In genomic region chr11:3823762-3824506, GRCh38 we compare ENCODE assay signal across 12 cellular contexts. TPM values are rescaled to one million over a fixed set of nuclear protein-coding genes. Genes with fewer than 3 reads are reported as not detected.
A peak's percentile ranks its signal among the peaks of the same experiment; 100 is the strongest.
DNase-seq lines count a peak whose midpoint lies in the region; ATAC-seq and TF ChIP-seq lines count a peak whose summit lies in the region.
"Had no signal": no experiment of that assay in that cellular context is flagged by ENCODE, and none has a peak within 500 bp of the region (broad histone marks: within the 10 kb centered on the region; RNA-seq: fewer than 3 reads in every experiment).

No MANE protein-coding gene starts in this region.

- H3K4me3 ChIP-seq in osteoblast (ENCODE audit: insufficient read depth, low read length): no peak overlapping the region
- H3K4me3 ChIP-seq: lung, skin epidermis, testis had no signal

- in situ Hi-C loops in G401 (cut with HindIII; ENCODE audit: low sequenced_read_pairs): no loop called here

- peak overlapping the region; percentile 45 for H3K27ac Mint-ChIP-seq in T-helper 1 cell treated with Interleukin-12 subunit alpha and Interleukin-12 subunit beta and Interleukin-4 antibody, amounts not matched to agents 30 μg/mL and 1 μg/mL, for 36 hours
- H3K27ac Mint-ChIP-seq in HFFc6: peak overlapping the region; percentile 42; the same call in 1 of the 2 replicates
- H3K27ac Mint-ChIP-seq in activated naive CD8-positive, alpha-beta T cell treated with anti-CD3 and anti-CD28 coated beads, Interleukin-2, amount 10 ng/mL, durations not matched to agents 7 days and 5 days: peak overlapping the region; percentile 66

- H2AFZ ChIP-seq in osteoblast (ENCODE audit: low read length): no peak overlapping the region

- no peak for DNase-seq in T-helper 1 cell
- DNase-seq in HFFc6: no peak
- DNase-seq in activated naive CD8-positive, alpha-beta T cell treated with anti-CD3 and anti-CD28 coated beads, Interleukin-2, amount 10 ng/mL, durations not matched to agents 7 days and 5 days: no peak
- DNase-seq in osteoblast (ENCODE audit: insufficient read length, low spot score, missing footprints): peak; percentile 66
- no peak for DNase-seq in G401 (ENCODE audit: low spot score)
- no peak for DNase-seq in GDM1 (lab: John Stamatoyannopoulos, UW)
- DNase-seq in retina: no peak
- DNase-seq: activated gamma-delta T cell had no signal

- no peak overlapping the region for H3K4me3 Mint-ChIP-seq in T-helper 1 cell treated with Interleukin-12 subunit alpha and Interleukin-12 subunit beta and Interleukin-4 antibody, amounts not matched to agents 30 μg/mL and 1 μg/mL, for 36 hours
- H3K4me3 Mint-ChIP-seq in HFFc6: no peak overlapping the region
- H3K4me3 Mint-ChIP-seq in activated naive CD8-positive, alpha-beta T cell treated with anti-CD3 and anti-CD28 coated beads, Interleukin-2, amount 10 ng/mL, durations not matched to agents 7 days and 5 days: no peak overlapping the region

- H3K4me1 Mint-ChIP-seq in T-helper 1 cell treated with Interleukin-12 subunit alpha and Interleukin-12 subunit beta and Interleukin-4 antibody, amounts not matched to agents 30 μg/mL and 1 μg/mL, for 36 hours (ENCODE audit: low read depth): peaks cover 29% of the 10 kb centered on the region
- H3K4me1 Mint-ChIP-seq in HFFc6 (ENCODE audit: low read depth): peaks cover 18% of the 10 kb centered on the region
- H3K4me1 Mint-ChIP-seq in activated naive CD8-positive, alpha-beta T cell treated with anti-CD3 and anti-CD28 coated beads, Interleukin-2, amount 10 ng/mL, durations not matched to agents 7 days and 5 days: peaks cover 37% of the 10 kb centered on the region

- H3K27me3 ChIP-seq in osteoblast (ENCODE audit: insufficient read depth, low read length): no peaks in the 10 kb centered on the region
- H3K27me3 ChIP-seq: testis had no signal

- H3K4me2 ChIP-seq in osteoblast (ENCODE audit: insufficient read depth, low read length): no peak overlapping the region

- peaks cover 12% of the 10 kb centered on the region for H4K20me1 ChIP-seq in osteoblast (ENCODE audit: insufficient read depth, low read length)

- H3K4me1 ChIP-seq in osteoblast (ENCODE audit: insufficient read depth, low read length): peaks cover 7% of the 10 kb centered on the region
- H3K4me1 ChIP-seq: testis had no signal

- peaks cover 13% of the 10 kb centered on the region for H3K79me2 ChIP-seq in osteoblast (ENCODE audit: insufficient read depth, low read length)

- peaks cover 34% of the 10 kb centered on the region for H3K36me3 Mint-ChIP-seq in T-helper 1 cell treated with Interleukin-12 subunit alpha and Interleukin-12 subunit beta and Interleukin-4 antibody, amounts not matched to agents 30 μg/mL and 1 μg/mL, for 36 hours (ENCODE audit: low read depth)
- peaks cover 27% of the 10 kb centered on the region; the same call in 1 of the 2 replicates for H3K36me3 Mint-ChIP-seq in HFFc6 (ENCODE audit: low read depth)
- H3K36me3 Mint-ChIP-seq in activated naive CD8-positive, alpha-beta T cell treated with anti-CD3 and anti-CD28 coated beads, Interleukin-2, amount 10 ng/mL, durations not matched to agents 7 days and 5 days: peaks cover 8% of the 10 kb centered on the region

- no peak for ATAC-seq in activated naive CD8-positive, alpha-beta T cell treated with anti-CD3 and anti-CD28 coated beads, Interleukin-2, amount 10 ng/mL, durations not matched to agents 7 days and 5 days (ENCODE audit: low read depth)

- TF ChIP-seq CTCF in HFFc6 (IDR thresholded peaks at IDR 0.05) (no peak), osteoblast (IDR thresholded peaks at IDR 0.05; ENCODE audit: extremely low read depth, low read depth, low read length) (no peak)

- no peaks in the 10 kb centered on the region for H3K9me3 Mint-ChIP-seq in T-helper 1 cell treated with Interleukin-12 subunit alpha and Interleukin-12 subunit beta and Interleukin-4 antibody, amounts not matched to agents 30 μg/mL and 1 μg/mL, for 36 hours
- no peaks in the 10 kb centered on the region for H3K9me3 Mint-ChIP-seq in HFFc6
- H3K9me3 Mint-ChIP-seq in activated naive CD8-positive, alpha-beta T cell treated with anti-CD3 and anti-CD28 coated beads, Interleukin-2, amount 10 ng/mL, durations not matched to agents 7 days and 5 days: no peaks in the 10 kb centered on the region

- H3K27me3 Mint-ChIP-seq in T-helper 1 cell treated with Interleukin-12 subunit alpha and Interleukin-12 subunit beta and Interleukin-4 antibody, amounts not matched to agents 30 μg/mL and 1 μg/mL, for 36 hours (ENCODE audit: low read depth): no peaks in the 10 kb centered on the region
- H3K27me3 Mint-ChIP-seq in HFFc6 (ENCODE audit: insufficient read depth): peaks cover 2% of the 10 kb centered on the region
- no peaks in the 10 kb centered on the region for H3K27me3 Mint-ChIP-seq in activated naive CD8-positive, alpha-beta T cell treated with anti-CD3 and anti-CD28 coated beads, Interleukin-2, amount 10 ng/mL, durations not matched to agents 7 days and 5 days

- no peak overlapping the region for H3K27ac ChIP-seq in osteoblast (ENCODE audit: low read depth, low read length)
- H3K27ac ChIP-seq: testis had no signal

- H3K9me3 ChIP-seq in osteoblast (ENCODE audit: low read depth, low read length): no peaks in the 10 kb centered on the region
- H3K9me3 ChIP-seq: testis had no signal

- POLR2A ChIA-PET in activated naive CD8-positive, alpha-beta T cell treated with anti-CD3 and anti-CD28 coated beads, Interleukin-2, amount 10 ng/mL, durations not matched to agents 7 days and 5 days (lab: Charles Lee): interaction anchor here (1.0 to 3.3 kb wide), 3 partner anchors 8 to 17 kb away, joined by 3 to 26 read pairs (median 13); partner anchors contain the start of gene RHOG

- H3K36me3 ChIP-seq in osteoblast (ENCODE audit: insufficient read depth, low read length): peaks cover 26% of the 10 kb centered on the region

RNA-seq across cellular contexts. Expression of gene PGAP2, which starts 15.6 kb away (rescaled TPM):
- total RNA-seq in HFFc6 (2021; fragmentation: NEBNext Ultra II Directional; extraction: Animal tissue kit (Norgen Biotek cat#: 25700)): 10 to 100 TPM; 14.5 to 19.7 (median 17.1) TPM
- 10 to 100 TPM; 21.8 to 22.7 TPM for total RNA-seq in activated naive CD8-positive, alpha-beta T cell treated with anti-CD3 and anti-CD28 coated beads, Interleukin-2, amount 10 ng/mL, durations not matched to agents 7 days and 5 days
- 10.3 and 10.9 TPM in 2 replicates for total RNA-seq in osteoblast
- 11.9 and 15.1 TPM in 2 replicates for total RNA-seq in G401 (2014; rRNA removed; shearing (Covaris generic))

RNA-seq across cellular contexts. Expression of gene RHOG, which starts 16.8 kb away (rescaled TPM):
- 10 to 100 TPM; 57.8 to 72.3 (median 66.4) TPM for total RNA-seq in HFFc6 (2021; fragmentation: NEBNext Ultra II Directional; extraction: Animal tissue kit (Norgen Biotek cat#: 25700))
- total RNA-seq in activated naive CD8-positive, alpha-beta T cell treated with anti-CD3 and anti-CD28 coated beads, Interleukin-2, amount 10 ng/mL, durations not matched to agents 7 days and 5 days: 100 to 1,000 TPM; 154 to 159 TPM
- 13.3 and 17.0 TPM in 2 replicates for total RNA-seq in osteoblast
- total RNA-seq in G401 (2014; rRNA removed; shearing (Covaris generic)): 8.3 and 12.0 TPM in 2 replicates

RNA-seq across cellular contexts. Expression of gene NUP98, which starts 26.6 kb away (rescaled TPM):
- 10 to 100 TPM; 81.4 to 96.7 (median 85.6) TPM for total RNA-seq in HFFc6 (2021; fragmentation: NEBNext Ultra II Directional; extraction: Animal tissue kit (Norgen Biotek cat#: 25700))
- total RNA-seq in activated naive CD8-positive, alpha-beta T cell treated with anti-CD3 and anti-CD28 coated beads, Interleukin-2, amount 10 ng/mL, durations not matched to agents 7 days and 5 days: 10 to 100 TPM; 91.4 to 96.7 TPM
- 114 and 119 TPM in 2 replicates for total RNA-seq in osteoblast
- 115 and 150 TPM in 2 replicates for total RNA-seq in G401 (2014; rRNA removed; shearing (Covaris generic))

RNA-seq across cellular contexts. Expression of gene STIM1, which starts 31.5 kb away (rescaled TPM):
- total RNA-seq in HFFc6 (2021; fragmentation: NEBNext Ultra II Directional; extraction: Animal tissue kit (Norgen Biotek cat#: 25700)): 10 to 100 TPM; 27.6 to 33.1 (median 30.7) TPM
- 100 to 1,000 TPM in 1 of 2 experiments, 10 to 100 TPM in 1; 98.8 to 101 TPM for total RNA-seq in activated naive CD8-positive, alpha-beta T cell treated with anti-CD3 and anti-CD28 coated beads, Interleukin-2, amount 10 ng/mL, durations not matched to agents 7 days and 5 days
- 57.5 and 57.9 TPM in 2 replicates for total RNA-seq in osteoblast
- total RNA-seq in G401 (2014; rRNA removed; shearing (Covaris generic)): 15.4 and 28.2 TPM in 2 replicates
